Comparison of ENCODE assay signal across 8 cellular contexts in the genomic region with DNA sequence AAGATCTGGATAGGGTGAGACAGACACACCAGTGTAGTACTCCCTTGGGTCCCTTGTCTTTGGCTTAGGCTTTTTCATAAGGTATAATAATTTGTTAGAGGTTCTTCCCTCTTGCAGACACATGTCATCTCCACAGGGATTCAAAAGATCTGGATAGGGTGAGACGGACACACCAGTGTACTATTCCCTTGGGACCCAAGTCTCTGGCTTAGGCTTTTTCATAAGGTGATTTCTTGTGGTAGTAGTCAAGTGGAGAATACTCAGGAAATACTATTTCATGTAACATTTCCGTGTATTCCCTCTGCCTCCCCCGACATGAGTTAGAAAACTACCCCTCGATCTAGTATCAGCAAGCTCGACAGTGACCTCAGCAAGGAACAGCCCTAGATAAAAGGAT. TPM values are rescaled to one million over a fixed set of nuclear protein-coding genes. Genes with fewer than 3 reads are reported as not detected.
A peak's percentile ranks its signal among the peaks of the same experiment; 100 is the strongest.
DNase-seq lines count a peak whose midpoint lies in the region; ATAC-seq, FAIRE-seq and TF ChIP-seq lines count a peak whose summit lies in the region.

No MANE protein-coding gene starts in this region.

- POLR2A ChIA-PET in GM12878 (lab: Charles Lee): interaction anchor here (0.7 to 11.3 kb wide), 9 partner anchors 11 to 280 kb away, joined by 3 to 170 read pairs (median 5); a partner anchor contains a TSS

- H3K27ac ChIP-seq in right atrium auricular region (peak overlapping the region; percentile 84 to 86), GM12878 (ENCODE audit: control insufficient read depth, insufficient read depth) (peak overlapping the region; percentile 77)

- CTCF ChIA-PET in GM12878 (lab: Yijun Ruan, JAX): interaction anchor here (0.6 to 11.4 kb wide), 42 partner anchors 9 to 366 kb away, joined by 3 to 365 read pairs (median 6); a partner anchor contains a TSS

- TF ChIP-seq RAD21 in GM12878 (IDR thresholded peaks at IDR 0.05; ENCODE audit: insufficient read depth, low read depth, low read length): no peak

- H2AFZ ChIP-seq in GM12878 (ENCODE audit: control insufficient read depth, low read depth, low read length): no peak overlapping the region; the same call in 1 of the 2 replicates

- no peaks in the 10 kb centered on the region for H4K20me1 ChIP-seq in GM12878 (ENCODE audit: control insufficient read depth, insufficient read depth)

- DNase-seq in right atrium auricular region (ENCODE audit: low spot score) (no peak), Right ventricle myocardium superior (no peak), GM12878 (ENCODE audit: low read depth, low spot score) (no peak), GM19238 (ENCODE audit: insufficient read length, low spot score) (no peak), iPS-NIHi11 (ENCODE audit: low spot score) (no peak), iPS-NIHi7 (ENCODE audit: extremely low spot score) (no peak)
- DNase-seq in activated CD4-positive, CD25-positive, alpha-beta regulatory T cell treated with anti-CD3 and anti-CD28 coated beads, Interleukin-2, amount 50 U/mL, for 72 hours: no peak

- TF ChIP-seq CTCF in right atrium auricular region (IDR thresholded peaks at IDR 0.05) (no peak), GM12878 (IDR thresholded peaks at IDR 0.05 in 2 of 3, conservative IDR thresholded peaks at IDR 0.05 in 1 of 3; ENCODE audit: control insufficient read depth in 2 of 3, extremely low read depth in 1 of 3, insufficient read depth in 1 of 3, low read depth in 3 of 3, low read length in 3 of 3) (no peak)

- BruUV-seq in GM12878 (replicated peaks; lab: Mats Ljungman, UMichigan): no TSS peak

- peak overlapping the region; percentile 64 for H3K9ac ChIP-seq in GM12878 (ENCODE audit: control insufficient read depth, insufficient read depth, low read length)
- peak overlapping the region; percentile 71 for H3K9ac ChIP-seq in mucosa of stomach (ENCODE audit: low read length)

- intact Hi-C loops in Right ventricle myocardium superior (cut with DNase I): no loop called here
- intact Hi-C loops in GM12878 (cut with micrococcal nuclease; ENCODE audit: unreplicated experiment): loop anchor here (5.0 kb wide), 1 partner anchor 199 kb away; a partner anchor contains a TSS

- RAD21 ChIA-PET in GM12878 (lab: Charles Lee; ENCODE audit: unreplicated experiment): interaction anchor here (0.6 to 10.2 kb wide), 37 partner anchors 9 to 372 kb away, joined by 3 to 305 read pairs (median 4); a partner anchor contains a TSS

- peaks cover 31% of the 10 kb centered on the region for H3K79me2 ChIP-seq in GM12878 (ENCODE audit: control insufficient read depth, insufficient read depth, low read length)

- TF ChIP-seq EP300 in GM12878 (IDR thresholded peaks at IDR 0.05; ENCODE audit: borderline replicate concordance in 1 of 2, control insufficient read depth in 1 of 2, low read depth in 2 of 2, low read length in 2 of 2): no peak

- H3K4me1 ChIP-seq in right atrium auricular region (peaks cover 4 to 31% of the 10 kb centered on the region in 2 donors), GM12878 (ENCODE audit: control insufficient read depth, insufficient read depth, low read length) (peaks cover 12% of the 10 kb centered on the region), mucosa of stomach (ENCODE audit: control insufficient read depth, insufficient read depth, low read length) (peaks cover 22% of the 10 kb centered on the region)

- SMC1A ChIA-PET in GM12878 (lab: Charles Lee; ENCODE audit: uncharacterized antibody, unreplicated experiment): interaction anchor here (0.6 to 9.6 kb wide), 38 partner anchors 8 to 418 kb away, joined by 3 to 268 read pairs (median 5); a partner anchor contains a TSS

- 0% methylated on average over 5 of the region's 5 CpGs for WGBS in GM12878 (ENCODE audit: insufficient coverage, insufficient replicate concordance, low lambda C conversion rate, missing lambda C conversion rate)

- no peak for TF ChIP-seq POLR2A in GM12878 (IDR thresholded peaks at IDR 0.05; ENCODE audit: low read depth, low read length)

- H3K4me3 ChIP-seq in right atrium auricular region (peak overlapping the region in 1 of 2 donors; percentile 72), GM12878 (peak overlapping the region; percentile 92), mucosa of stomach (ENCODE audit: low read length) (peak overlapping the region; percentile 5)

- peak overlapping the region; percentile 52 for H3K4me2 ChIP-seq in GM12878 (ENCODE audit: control insufficient read depth, insufficient read depth)

- in situ Hi-C loops in GM12878 (cut with MboI): loop anchor here (5.0 kb wide), 1 partner anchor 39 kb away; no protein-coding TSS in a partner anchor

- no peak for FAIRE-seq in GM12878 (lab: Jason Lieb, UNC)

- ATAC-seq in Right ventricle myocardium superior (ENCODE audit: poor library complexity) (no peak), GM12878 (no peak)

- H3K27me3 ChIP-seq in right atrium auricular region: no peaks in the 10 kb centered on the region
- H3K27me3 ChIP-seq in GM12878 (replicated peaks in 1 of 2; ENCODE audit: control insufficient read depth in 2 of 2, insufficient read depth in 2 of 2, low read length in 1 of 2): no peaks in the 10 kb centered on the region
- no peaks in the 10 kb centered on the region for H3K27me3 ChIP-seq in mucosa of stomach (ENCODE audit: control insufficient read depth, insufficient read depth, low read length)

- peaks cover 5% of the 10 kb centered on the region for H3K36me3 ChIP-seq in right atrium auricular region
- H3K36me3 ChIP-seq in GM12878 (ENCODE audit: control insufficient read depth in 2 of 2, insufficient read depth in 2 of 2, low read length in 1 of 2): peaks cover 0 to 1% of the 10 kb centered on the region in 2 experiments; a peak in 2 of 4 replicates
- no peaks in the 10 kb centered on the region for H3K36me3 ChIP-seq in mucosa of stomach (ENCODE audit: control insufficient read depth, insufficient read depth, low read length)

- H3K9me3 ChIP-seq in right atrium auricular region (no peaks in the 10 kb centered on the region), GM12878 (replicated peaks; ENCODE audit: control insufficient read depth, insufficient read depth, low read length) (no peaks in the 10 kb centered on the region), mucosa of stomach (ENCODE audit: control insufficient read depth, low read length) (no peaks in the 10 kb centered on the region)

TF ChIP-seq in GM12878, 131 proteins besides CTCF, POLR2A, EP300 and RAD21 (continues in another document):
- TF ChIP-seq MEF2B (IDR thresholded peaks at IDR 0.05; ENCODE audit: partially characterized antibody, poor library complexity, severe bottlenecking): peak; percentile 75

RNA-seq across cellular contexts. Expression of a gene that starts 1.0 kb away (rescaled TPM):
- total RNA-seq in right atrium auricular region (10 to 100 TPM; 10.5 TPM), Right ventricle myocardium superior (15.1 TPM), GM12878 (2014; rRNA removed) (8.5 and 13.5 TPM in 2 replicates), GM12878 (2014; rRNA removed; fragmentation: Illumina TruSeq; extraction: Trizol) (6.7 and 7.2 TPM in 2 replicates), GM12878 (2021) (15.7 and 19.0 TPM in 2 replicates)
- 88.7 and 98.8 TPM in 2 replicates for total RNA-seq in GM12878 (2013; cell fraction: nucleolus; rRNA removed)
- polyA plus RNA-seq in GM12878 (2011; ENCODE audit: low read depth): 3.5 TPM
- polyA plus RNA-seq in GM12878 (2011; rRNA removed) (3.6 and 6.5 TPM in 2 replicates), GM12878 (2014; fragmentation: Illumina TruSeq; extraction: Trizol) (6.8 and 7.5 TPM in 2 replicates), GM12878 (2014; fragmentation: Nextera tagmentation; extraction: Ambion mirVana) (under 1 TPM; 0.44 to 0.50 TPM), GM12878 (2014; rRNA removed) (10.4 and 12.2 TPM in 2 replicates), GM12878 (2016; fragmentation: Nextera tagmentation; extraction: Ambion mirVana) (1 to 10 TPM; 6.5 to 7.8 TPM)
- polyA plus RNA-seq in GM12878 (2011; cell fraction: cytosol; rRNA removed): 5.1 and 6.2 TPM in 2 replicates
- polyA plus RNA-seq in GM12878 (2011; cell fraction: nucleus; rRNA removed): 38.1 and 56.5 TPM in 2 replicates
- polyA plus RNA-seq in GM12878 (2012): 6.4 and 8.7 TPM in 2 replicates
- polyA minus RNA-seq in GM12878 (2011; rRNA and poly(A)+ RNA removed): 20.2 and 27.6 TPM in 2 replicates
- 4.4 and 4.9 TPM in 2 replicates for polyA minus RNA-seq in GM12878 (2011; cell fraction: cytosol; rRNA and poly(A)+ RNA removed)
- polyA minus RNA-seq in GM12878 (2011; cell fraction: nucleus; rRNA and poly(A)+ RNA removed): 29.6 and 53.2 TPM in 2 replicates

RNA-seq across cellular contexts. Expression of a gene that starts 54.6 kb away (rescaled TPM):
- 10 to 100 TPM in 1 of 2 donors, 1 to 10 TPM in 1; 6.4 to 11.7 TPM for total RNA-seq in right atrium auricular region
- 14.3 TPM for total RNA-seq in Right ventricle myocardium superior
- total RNA-seq in GM12878 (2013; cell fraction: nucleolus; rRNA removed): 18.7 and 20.7 TPM in 2 replicates
- 7.5 and 8.5 TPM in 2 replicates for total RNA-seq in GM12878 (2014; rRNA removed)
- total RNA-seq in GM12878 (2014; rRNA removed; fragmentation: Illumina TruSeq; extraction: Trizol): 4.4 and 4.7 TPM in 2 replicates
- total RNA-seq in GM12878 (2021): 10.3 and 12.2 TPM in 2 replicates
- 9.5 TPM for polyA plus RNA-seq in GM12878 (2011; ENCODE audit: low read depth)
- 3.7 and 6.8 TPM in 2 replicates for polyA plus RNA-seq in GM12878 (2011; rRNA removed)
- polyA plus RNA-seq in GM12878 (2011; cell fraction: cytosol; rRNA removed): 8.1 and 12.4 TPM in 2 replicates
- 17.3 and 21.3 TPM in 2 replicates for polyA plus RNA-seq in GM12878 (2011; cell fraction: nucleus; rRNA removed)
- polyA plus RNA-seq in GM12878 (2012): 4.0 and 6.1 TPM in 2 replicates
- 0.86 and 5.3 TPM in 2 replicates for polyA plus RNA-seq in GM12878 (2014; fragmentation: Illumina TruSeq; extraction: Trizol)
- 1 to 10 TPM in 1 of 2 experiments, under 1 TPM in 1; 0.79 to 2.2 TPM for polyA plus RNA-seq in GM12878 (2014; fragmentation: Nextera tagmentation; extraction: Ambion mirVana)
- polyA plus RNA-seq in GM12878 (2014; rRNA removed): 8.9 and 9.9 TPM in 2 replicates
- polyA plus RNA-seq in GM12878 (2016; fragmentation: Nextera tagmentation; extraction: Ambion mirVana): 10 to 100 TPM in 1 of 2 experiments, 1 to 10 TPM in 1; 6.3 to 10.4 TPM
- 3.2 and 4.0 TPM in 2 replicates for polyA minus RNA-seq in GM12878 (2011; rRNA and poly(A)+ RNA removed)
- 1.5 and 2.5 TPM in 2 replicates for polyA minus RNA-seq in GM12878 (2011; cell fraction: cytosol; rRNA and poly(A)+ RNA removed)
- 1.6 and 3.9 TPM in 2 replicates for polyA minus RNA-seq in GM12878 (2011; cell fraction: nucleus; rRNA and poly(A)+ RNA removed)
